34 cellular contexts compared by ENCODE assay signal in genomic region chrX:42603016-42603415, GRCh38.
"Had no signal": no experiment of that assay in that cellular context is flagged by ENCODE, and none has a peak within 500 bp of the region (broad histone marks: within the 10 kb centered on the region; RNA-seq: fewer than 3 reads in every experiment).

No MANE protein-coding gene starts in this region.

- H3K27me3 ChIP-seq: cardiac muscle cell, esophagus squamous epithelium, gastroesophageal sphincter had no signal

- DNase-seq: activated B cell treated with CpG ODN at 0.5 μM for 24 hours; activated CD4-positive, alpha-beta memory T cell treated with anti-CD3 and anti-CD28 coated beads for 36 hours; activated CD4-positive, alpha-beta T cell treated with anti-CD3 and anti-CD28 coated beads for 48 hours; activated CD8-positive, alpha-beta memory T cell treated with anti-CD3 and anti-CD28 coated beads, Interleukin-2, amount 10 ng/mL, durations not matched to agents 7 days and 5 days; activated CD8-positive, alpha-beta memory T cell treated with anti-CD3 and anti-CD28 coated beads, Interleukin-2, amount 50 U/mL, for 4 hours; activated CD8-positive, alpha-beta T cell treated with anti-CD3 and anti-CD28 coated beads, Interleukin-2, amount 10 ng/mL, durations not matched to agents 7 days and 5 days; activated effector memory CD4-positive, alpha-beta T cell treated with anti-CD3 and anti-CD28 coated beads, Interleukin-2, amount 50 U/mL, for 16 hours; activated naive CD4-positive, alpha-beta T cell treated with anti-CD3 and anti-CD28 coated beads for 36 hours; activated naive CD8-positive, alpha-beta T cell treated with anti-CD3 and anti-CD28 coated beads for 36 hours; activated naive CD8-positive, alpha-beta T cell treated with anti-CD3 and anti-CD28 coated beads, Interleukin-2, amount 50 U/mL, for 24 hours; activated T-cell treated with anti-CD3 and anti-CD28 coated beads, Interleukin-2, amount 50 U/mL, for 1 hour; activated T-cell treated with anti-CD3 and anti-CD28 coated beads, Interleukin-2, amount 50 U/mL, for 48 hours; amygdala; aorta; central memory CD4-positive, alpha-beta T cell; cerebellar nuclear complex; dorsolateral prefrontal cortex; effector memory CD8-positive, alpha-beta T cell; esophagus squamous epithelium; foreskin melanocyte; heart right ventricle; T-helper 1 cell; T-helper 17 cell; T1000; WERI-Rb-1 had no signal

- H3K27ac ChIP-seq: adrenal gland, breast epithelium, cardiac muscle cell, coronary artery, dorsolateral prefrontal cortex, epithelial cell of prostate, esophagus squamous epithelium, gastroesophageal sphincter, heart right ventricle, WERI-Rb-1 had no signal

- H3K4me1 ChIP-seq: adrenal gland, breast epithelium, gastroesophageal sphincter, heart right ventricle had no signal

- H3K4me3 ChIP-seq: adrenal gland, breast epithelium, cardiac muscle cell, coronary artery, dorsolateral prefrontal cortex, esophagus squamous epithelium, gastroesophageal sphincter, heart right ventricle had no signal

- H3K36me3 ChIP-seq: adrenal gland, breast epithelium, cardiac muscle cell, esophagus squamous epithelium, gastroesophageal sphincter, heart right ventricle, WERI-Rb-1 had no signal

- ATAC-seq: activated CD4-positive, CD25-positive, alpha-beta regulatory T cell treated with anti-CD3 and anti-CD28 coated beads, Interleukin-2, amount 50 U/mL, for 24 hours; activated CD8-positive, alpha-beta memory T cell treated with anti-CD3 and anti-CD28 coated beads, Interleukin-2, amount 10 ng/mL, durations not matched to agents 7 days and 5 days; activated CD8-positive, alpha-beta T cell treated with anti-CD3 and anti-CD28 coated beads, Interleukin-2, amount 10 ng/mL, durations not matched to agents 7 days and 5 days; activated naive CD8-positive, alpha-beta T cell treated with anti-CD3 and anti-CD28 coated beads, Interleukin-2, amount 50 U/mL, for 24 hours; effector memory CD8-positive, alpha-beta T cell; gastroesophageal sphincter; heart right ventricle; T-helper 17 cell had no signal

- H3K9me3 ChIP-seq: adrenal gland, breast epithelium, esophagus squamous epithelium, gastroesophageal sphincter, heart right ventricle had no signal

- FAIRE-seq: endometrium, endothelial cell of umbilical vein had no signal
